In genomic region chr5:154640216-154640831, GRCh38 we compare ENCODE assay signal across 8 cellular contexts.
DNase-seq lines count a peak whose midpoint lies in the region; ATAC-seq and TF ChIP-seq lines count a peak whose summit lies in the region.
"Not testable (repeated sequence)": the region's sequence is repeated elsewhere in the genome, so short reads cannot be mapped to it uniquely, and the experiment has no call there.

No MANE protein-coding gene starts in this region.

- H2AFZ ChIP-seq in OCI-LY1 (ENCODE audit: low read length): not testable (repeated sequence)

- H3K4me3 ChIP-seq in AG04450 (ENCODE audit: low read depth, low read length); OCI-LY1 (ENCODE audit: low read depth, low read length, poor library complexity, severe bottlenecking); psoas muscle: not testable (repeated sequence)

- CTCF ChIA-PET in AG04450 (lab: Charles Lee): interaction anchor here (0.7 to 2.7 kb wide), 16 partner anchors 10 to 665 kb away, joined by 3 to 36 read pairs (median 3); partner anchors contain the start of genes FAM114A2 and MFAP3
- CTCF ChIA-PET in GM10248 (lab: Yijun Ruan, JAX): interaction anchor here (0.9 to 1.3 kb wide), 9 partner anchors 10 to 665 kb away, joined by 3 to 12 read pairs (median 4); no protein-coding TSS in a partner anchor
- CTCF ChIA-PET in activated CD8-positive, alpha-beta T cell treated with anti-CD3 and anti-CD28 coated beads for 36 hours (lab: Charles Lee): interaction anchor here (0.8 to 1.9 kb wide), 7 partner anchors 10 to 666 kb away, joined by 3 to 11 read pairs (median 4); no protein-coding TSS in a partner anchor

- not testable (repeated sequence) for H3K27ac ChIP-seq in AG04450 (ENCODE audit: low read depth, low read length); OCI-LY1 (ENCODE audit: low read depth, low read length, poor library complexity, severe bottlenecking); psoas muscle

- DNase-seq in AG04450 (ENCODE audit: low read depth, low spot score); GM10248 (ENCODE audit: extremely low spot score); psoas muscle: not testable (repeated sequence)
- DNase-seq in M059J (ENCODE audit: low read depth) (peak; percentile 24), endothelial cell (ENCODE audit: low spot score) (peak; percentile 34), kidney tubule cell (ENCODE audit: low spot score) (peak; percentile 25)
- peak; percentile 20 for DNase-seq in activated CD8-positive, alpha-beta T cell treated with anti-CD3 and anti-CD28 coated beads for 36 hours

- not testable (repeated sequence) for H3F3A ChIP-seq in OCI-LY1 (ENCODE audit: insufficient read depth, low read length)

- not testable (repeated sequence) for H4K20me1 ChIP-seq in OCI-LY1 (ENCODE audit: insufficient read depth, low read length)

- not testable (repeated sequence) for H3K27ac Mint-ChIP-seq in activated CD8-positive, alpha-beta T cell treated with anti-CD3 and anti-CD28 coated beads for 36 hours; endothelial cell (ENCODE audit: unreplicated experiment)

- H3K4me1 ChIP-seq in OCI-LY1 (ENCODE audit: insufficient read depth, low read length, severe bottlenecking); psoas muscle: not testable (repeated sequence)

- intact Hi-C loops in activated CD8-positive, alpha-beta T cell treated with anti-CD3 and anti-CD28 coated beads for 36 hours (cut with micrococcal nuclease): not testable (repeated sequence)
- intact Hi-C loops in psoas muscle (cut with DNase I): loop anchor here in 1 of 2 donors (5.0 kb wide), 1 partner anchor 173 kb away; no protein-coding TSS in a partner anchor

- not testable (repeated sequence) for H3K27me3 ChIP-seq in AG04450 (ENCODE audit: control insufficient read depth, insufficient read depth, low read length); OCI-LY1 (ENCODE audit: insufficient read depth, low read length); psoas muscle (ENCODE audit: insufficient read depth in 3 of 3, low read length in 2 of 3)

- not testable (repeated sequence) for H3K27me3 Mint-ChIP-seq in activated CD8-positive, alpha-beta T cell treated with anti-CD3 and anti-CD28 coated beads for 36 hours; endothelial cell (ENCODE audit: unreplicated experiment)

- H3K9me2 ChIP-seq in OCI-LY1 (ENCODE audit: low read depth, low read length): not testable (repeated sequence)

- WGBS in psoas muscle, 3 donors: 63 to 70% (median 69%) methylated on average over 4 of the region's 4 CpGs

- H3K4me3 Mint-ChIP-seq in activated CD8-positive, alpha-beta T cell treated with anti-CD3 and anti-CD28 coated beads for 36 hours; endothelial cell (ENCODE audit: unreplicated experiment): not testable (repeated sequence)

- not testable (repeated sequence) for H3K9me3 ChIP-seq in AG04450 (ENCODE audit: control insufficient read depth, insufficient read depth, low read length); OCI-LY1 (ENCODE audit: low read length); psoas muscle

- H3K9me3 Mint-ChIP-seq in activated CD8-positive, alpha-beta T cell treated with anti-CD3 and anti-CD28 coated beads for 36 hours: peaks cover 11% of the 10 kb centered on the region
- H3K9me3 Mint-ChIP-seq in endothelial cell (ENCODE audit: unreplicated experiment): peaks cover 14% of the 10 kb centered on the region

- H3K9ac ChIP-seq in OCI-LY1 (ENCODE audit: low read length): not testable (repeated sequence)

- H3K79me2 ChIP-seq in OCI-LY1 (ENCODE audit: insufficient read depth, low read length): not testable (repeated sequence)

- not testable (repeated sequence) for H3K36me3 ChIP-seq in OCI-LY1 (ENCODE audit: insufficient read depth, low read length); psoas muscle (ENCODE audit: insufficient read depth in 1 of 2, low read depth in 1 of 2)

- POLR2A ChIA-PET in AG04450 (lab: Yijun Ruan, JAX); GM10248 (lab: Yijun Ruan, JAX); activated CD8-positive, alpha-beta T cell treated with anti-CD3 and anti-CD28 coated beads for 36 hours (lab: Charles Lee): not testable (repeated sequence)

- not testable (repeated sequence) for H3K4me2 ChIP-seq in OCI-LY1 (ENCODE audit: low read length)

- not testable (repeated sequence) for H3K36me3 Mint-ChIP-seq in activated CD8-positive, alpha-beta T cell treated with anti-CD3 and anti-CD28 coated beads for 36 hours (ENCODE audit: low read depth)
- H3K36me3 Mint-ChIP-seq in endothelial cell (ENCODE audit: low read depth, unreplicated experiment): peaks cover 10% of the 10 kb centered on the region

- not testable (repeated sequence) for ATAC-seq in activated CD8-positive, alpha-beta T cell treated with anti-CD3 and anti-CD28 coated beads for 36 hours; psoas muscle

- not testable (repeated sequence) for H3K4me1 Mint-ChIP-seq in activated CD8-positive, alpha-beta T cell treated with anti-CD3 and anti-CD28 coated beads for 36 hours (ENCODE audit: low read depth); endothelial cell (ENCODE audit: unreplicated experiment)

- TF ChIP-seq CTCF in AG04450 (IDR thresholded peaks at IDR 0.05; ENCODE audit: low read depth, low read length) (peak; percentile 50), GM10248 (IDR thresholded peaks at IDR 0.05; ENCODE audit: control extremely low read depth, extremely low read depth, low read depth, missing control alignments) (peak; percentile 44), OCI-LY1 (IDR thresholded peaks at IDR 0.05; ENCODE audit: low read length) (peak; percentile 37; the same call in 1 of the 2 replicates), endothelial cell (IDR thresholded peaks at IDR 0.05; ENCODE audit: unreplicated experiment) (peak; percentile 71), psoas muscle (IDR thresholded peaks at IDR 0.05) (peak; percentile 43)
- peak; percentile 64 for TF ChIP-seq CTCF in activated CD8-positive, alpha-beta T cell treated with anti-CD3 and anti-CD28 coated beads for 36 hours (IDR thresholded peaks at IDR 0.05)
